ENCODE assay signal across 32 cellular contexts in genomic region chr5:74452851-74453250, GRCh38.
DNase-seq lines count a peak whose midpoint lies in the region; ATAC-seq, FAIRE-seq and TF ChIP-seq lines count a peak whose summit lies in the region.
"Had no signal": no experiment of that assay in that cellular context is flagged by ENCODE, and none has a peak within 500 bp of the region (broad histone marks: within the 10 kb centered on the region; RNA-seq: fewer than 3 reads in every experiment).

No MANE protein-coding gene starts in this region.

- no peaks in the 10 kb centered on the region for H3K27me3 Mint-ChIP-seq in nephron (ENCODE audit: low read depth)

- H3K4me3 ChIP-seq in GM12865 (ENCODE audit: low read depth, low read length) (no peak overlapping the region), kidney (ENCODE audit: low read length in 2 of 2) (no peak overlapping the region)
- H3K4me3 ChIP-seq: body of pancreas, dorsolateral prefrontal cortex, ovary, skin epidermis, tibial nerve had no signal

- no peak overlapping the region for H3K4me3 Mint-ChIP-seq in nephron
- H3K4me3 Mint-ChIP-seq: activated T-cell treated with anti-CD3 and anti-CD28 coated beads, Interleukin-2, amount 50 U/mL, for 72 hours; CD4-positive, alpha-beta memory T cell had no signal

- no peak overlapping the region for H3K9ac ChIP-seq in kidney (ENCODE audit: low read length in 2 of 2)
- H3K9ac ChIP-seq: KMS-11 had no signal

- TF ChIP-seq CTCF in GM12865 (IDR thresholded peaks at IDR 0.05; ENCODE audit: insufficient read depth, low read depth, low read length, missing control alignments) (no peak), nephron (IDR thresholded peaks at IDR 0.05; ENCODE audit: unreplicated experiment in 3 of 3) (no peak), kidney (IDR thresholded peaks at IDR 0.05; ENCODE audit: borderline replicate concordance, extremely low read depth, insufficient read depth) (no peak)

- ATAC-seq in GM19395 (IDR thresholded peaks at IDR 0.05; ENCODE audit: unreplicated experiment) = no peak
- ATAC-seq: activated T-cell treated with anti-CD3 and anti-CD28 coated beads, Interleukin-2, amount 50 U/mL, for 72 hours; body of pancreas; left lobe of liver; SK-N-SH treated with all-trans-retinoic acid at 6 μM for 48 hours had no signal

- no peaks in the 10 kb centered on the region for H3K9me3 ChIP-seq in kidney (ENCODE audit: control insufficient read depth in 1 of 2, low read length in 2 of 2)
- H3K9me3 ChIP-seq: body of pancreas, ovary, tibial nerve had no signal

- peak overlapping the region in 2 of 3 experiments; percentile 25 to 68 for H3K27ac Mint-ChIP-seq in nephron
- H3K27ac Mint-ChIP-seq: activated T-cell treated with anti-CD3 and anti-CD28 coated beads, Interleukin-2, amount 50 U/mL, for 72 hours; CD4-positive, alpha-beta memory T cell had no signal

- H3K4me1 Mint-ChIP-seq in nephron = peaks cover 39% of the 10 kb centered on the region
- H3K4me1 Mint-ChIP-seq: CD4-positive, alpha-beta memory T cell had no signal

- no peak for FAIRE-seq in kidney (lab: Jason Lieb, UNC)
- FAIRE-seq: A204.1, frontal cortex had no signal

- peak; percentile 20 for DNase-seq in GM12865 (ENCODE audit: low read depth)
- peak; percentile 62 for DNase-seq in MV-4-11 (lab: John Stamatoyannopoulos, UW)
- DNase-seq in SKM-1 treated with dmso at 0.1 percent for 144 hours (lab: John Stamatoyannopoulos, UW; ENCODE audit: unreplicated experiment) = peak; percentile 39
- no peak for DNase-seq in kidney
- DNase-seq in D341Med (ENCODE audit: low spot score) = no peak
- DNase-seq in NCI-H1105 treated with DMSO at 0.1 percent for 48 hours (lab: John Stamatoyannopoulos, UW) = no peak
- DNase-seq: activated CD4-positive, alpha-beta T cell treated with anti-CD3 and anti-CD28 coated beads for 48 hours; activated naive CD4-positive, alpha-beta T cell; activated T-cell treated with anti-CD3 and anti-CD28 coated beads, Interleukin-2, amount 50 U/mL, for 72 hours; body of pancreas; CD4-positive, alpha-beta memory T cell; cerebellar nuclear complex; DMS 273 treated with DMSO at 0.1 percent for 48 hours; dorsolateral prefrontal cortex; HCEC 1CT; mesendoderm; NCI-H1092; NCI-H187; NCI-H524 treated with DMSO at 0.1 percent for 48 hours; ovary; retina; stimulated activated CD8-positive, alpha-beta memory T cell treated with anti-CD3 and anti-CD28 coated beads, Interleukin-4, amount 100 ng/mL, for 48 hours; WERI-Rb-1 had no signal

- intact Hi-C loops in kidney (cut with DNase I) = no loop called here

- no peaks in the 10 kb centered on the region for H3K36me3 ChIP-seq in kidney (ENCODE audit: control insufficient read depth in 1 of 2, insufficient read depth in 2 of 2, low read length in 2 of 2)
- H3K36me3 ChIP-seq: ovary, tibial nerve, WERI-Rb-1 had no signal

- H3K27ac ChIP-seq in kidney (ENCODE audit: low read depth in 2 of 2, low read length in 2 of 2) = no peak overlapping the region
- H3K27ac ChIP-seq: body of pancreas, dorsolateral prefrontal cortex, KMS-11, ovary, skin epidermis, tibial nerve, WERI-Rb-1 had no signal

- no peaks in the 10 kb centered on the region for H3K9me3 Mint-ChIP-seq in nephron
- H3K9me3 Mint-ChIP-seq: activated T-cell treated with anti-CD3 and anti-CD28 coated beads, Interleukin-2, amount 50 U/mL, for 72 hours had no signal

- H3K36me3 Mint-ChIP-seq in nephron (ENCODE audit: low read depth) = no peaks in the 10 kb centered on the region
- H3K36me3 Mint-ChIP-seq: CD4-positive, alpha-beta memory T cell had no signal

- H3K4me1 ChIP-seq in kidney (ENCODE audit: control insufficient read depth in 1 of 2, insufficient read depth in 1 of 2, low read depth in 1 of 2, low read length in 2 of 2) = no peaks in the 10 kb centered on the region
- H3K4me1 ChIP-seq: body of pancreas, tibial nerve had no signal

Comparison
In these comparisons a context has a peak if more than half of its experiments do, and no peak if none do; other contexts are left out.
1. DNase-seq: peak in GM12865 (single experiment), MV-4-11 (single experiment) and SKM-1 treated with dmso at 0.1 percent for 144 hours (single experiment); none in kidney (single experiment), D341Med (single experiment) and NCI-H1105 treated with DMSO at 0.1 percent for 48 hours (single experiment).